In the genomic region with DNA sequence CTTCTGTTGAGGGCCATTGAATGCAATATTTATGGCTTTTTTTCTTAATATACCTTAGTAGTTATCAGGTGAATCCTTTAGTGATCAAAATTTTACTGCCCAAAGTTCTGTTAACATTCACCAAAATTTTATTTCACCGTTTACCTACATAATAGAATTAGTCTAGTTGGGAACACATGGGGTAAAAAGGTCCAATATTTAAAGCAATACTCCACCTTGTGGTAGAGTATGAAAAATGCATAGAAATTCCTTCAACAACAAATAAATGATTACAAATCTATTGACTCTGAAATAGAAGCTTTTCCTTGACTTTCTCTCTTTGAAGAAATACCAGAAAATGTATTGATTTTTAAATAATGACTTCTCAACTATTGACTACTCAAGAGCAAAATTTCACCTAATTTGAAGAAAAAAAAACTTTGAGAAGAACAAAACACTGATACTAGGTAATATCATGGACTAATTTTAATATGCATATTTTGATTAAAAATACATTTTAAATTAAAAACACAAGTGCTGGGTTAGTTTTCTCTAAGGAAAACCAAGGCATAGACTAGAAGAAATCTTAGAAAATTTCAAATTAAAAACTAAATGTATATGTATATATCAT, we compare ENCODE assay signal across 8 cellular contexts. TPM values are rescaled to one million over a fixed set of nuclear protein-coding genes. Genes with fewer than 3 reads are reported as not detected.
A peak's percentile ranks its signal among the peaks of the same experiment; 100 is the strongest.
DNase-seq lines count a peak whose midpoint lies in the region; ATAC-seq and TF ChIP-seq lines count a peak whose summit lies in the region.

No MANE protein-coding gene starts in this region.

- POLR2A ChIA-PET in CD4-positive, alpha-beta memory T cell (lab: Charles Lee; ENCODE audit: partially characterized antibody) = no interaction called here

- peak in 3 of 5 donors; percentile 13 to 17 (median 16) for DNase-seq in CD4-positive, alpha-beta memory T cell
- DNase-seq in HT1080 (ENCODE audit: low read depth) (peak; percentile 28), RPMI7951 (ENCODE audit: low read depth) (peak; percentile 49), esophagus muscularis mucosa (ENCODE audit: extremely low spot score) (no peak), substantia nigra (lab: John Stamatoyannopoulos, UW) (no peak)
- no peak for DNase-seq in activated naive CD4-positive, alpha-beta T cell (lab: John Stamatoyannopoulos, UW)

- H3K4me1 Mint-ChIP-seq in CD4-positive, alpha-beta memory T cell = peaks cover 1 to 11% (median 7%) of the 10 kb centered on the region in 4 donors

- intact Hi-C loops in CD4-positive, alpha-beta memory T cell (cut with micrococcal nuclease) = loop anchor here (1.0 to 5.0 kb wide), 3 partner anchors 1313 to 1958 kb away; no protein-coding TSS in a partner anchor
- intact Hi-C loops in esophagus muscularis mucosa (cut with DNase I) = no loop called here

- no peaks in the 10 kb centered on the region for H3K27me3 ChIP-seq in CD4-positive, alpha-beta memory T cell (ENCODE audit: insufficient read depth, low read length)
- H3K27me3 ChIP-seq in esophagus muscularis mucosa (no peaks in the 10 kb centered on the region), skeletal muscle satellite cell (ENCODE audit: control insufficient read depth, insufficient read depth, low read length) (no peaks in the 10 kb centered on the region)

- H3K4me3 ChIP-seq in CD4-positive, alpha-beta memory T cell (ENCODE audit: low read length in 2 of 2) = no peak overlapping the region
- H3K4me3 ChIP-seq in esophagus muscularis mucosa = no peak overlapping the region
- H3K4me3 ChIP-seq in skeletal muscle satellite cell (ENCODE audit: low read length) = no peak overlapping the region

- TF ChIP-seq POLR2A in esophagus muscularis mucosa (IDR thresholded peaks at IDR 0.05; ENCODE audit: low read depth) = no peak

- no peaks in the 10 kb centered on the region for H3K9me3 Mint-ChIP-seq in CD4-positive, alpha-beta memory T cell

- peaks cover 3% of the 10 kb centered on the region for H3K4me1 ChIP-seq in CD4-positive, alpha-beta memory T cell (ENCODE audit: insufficient read depth, low read length)
- H3K4me1 ChIP-seq in esophagus muscularis mucosa (peaks cover 0 to 3% (median 0%) of the 10 kb centered on the region in 4 donors), skeletal muscle satellite cell (ENCODE audit: control insufficient read depth, insufficient read depth, low read length) (peaks cover 14% of the 10 kb centered on the region)

- H3K9me3 ChIP-seq in CD4-positive, alpha-beta memory T cell (ENCODE audit: control insufficient read depth in 1 of 2, low read length in 2 of 2) = no peaks in the 10 kb centered on the region
- no peaks in the 10 kb centered on the region for H3K9me3 ChIP-seq in esophagus muscularis mucosa
- no peaks in the 10 kb centered on the region for H3K9me3 ChIP-seq in skeletal muscle satellite cell (replicated peaks; ENCODE audit: low read length)

- CTCF ChIA-PET in CD4-positive, alpha-beta memory T cell (lab: Charles Lee; ENCODE audit: partially characterized antibody) = interaction anchor here (1.3 to 2.0 kb wide), 4 partner anchors 8 to 1984 kb away, joined by 3 to 13 read pairs (median 4); no protein-coding TSS in a partner anchor

- TF ChIP-seq EP300 in esophagus muscularis mucosa (IDR thresholded peaks at IDR 0.05) = no peak

- no peak overlapping the region for H3K27ac ChIP-seq in CD4-positive, alpha-beta memory T cell (ENCODE audit: low read depth, low read length)
- H3K27ac ChIP-seq in esophagus muscularis mucosa (replicated peaks in 1 of 4) (no peak overlapping the region), substantia nigra (ENCODE audit: low read depth, low read length, poor library complexity, severe bottlenecking) (no peak overlapping the region)

- peak; percentile 72 for ATAC-seq in GM19395 (IDR thresholded peaks at IDR 0.05; ENCODE audit: unreplicated experiment)

- TF ChIP-seq CTCF in esophagus muscularis mucosa (IDR thresholded peaks at IDR 0.05) = peak; percentile 53 to 66 (median 59)

- H3K4me3 Mint-ChIP-seq in CD4-positive, alpha-beta memory T cell = no peak overlapping the region

- H3K27ac Mint-ChIP-seq in CD4-positive, alpha-beta memory T cell = no peak overlapping the region

- no peaks in the 10 kb centered on the region for H3K36me3 Mint-ChIP-seq in CD4-positive, alpha-beta memory T cell

- WGBS in esophagus muscularis mucosa = 6% methylated on average over 1 of the region's 1 CpG

- no peaks in the 10 kb centered on the region for H3K36me3 ChIP-seq in CD4-positive, alpha-beta memory T cell (ENCODE audit: insufficient read depth, low read length)
- H3K36me3 ChIP-seq in esophagus muscularis mucosa (no peaks in the 10 kb centered on the region), skeletal muscle satellite cell (ENCODE audit: insufficient read depth, low read length) (no peaks in the 10 kb centered on the region)

- H3K9ac ChIP-seq in skeletal muscle satellite cell (ENCODE audit: low read depth, low read length) = no peak overlapping the region

- peak overlapping the region; percentile 3 for H3K4me2 ChIP-seq in skeletal muscle satellite cell (ENCODE audit: low read length)

- no peaks in the 10 kb centered on the region for H3K27me3 Mint-ChIP-seq in CD4-positive, alpha-beta memory T cell

RNA-seq across cellular contexts. Expression of a gene that starts 43.3 kb away (rescaled TPM):
- 10 to 100 TPM; 11.9 to 12.4 TPM for total RNA-seq in CD4-positive, alpha-beta memory T cell
- polyA plus RNA-seq in CD4-positive, alpha-beta memory T cell = 10 to 100 TPM; 35.2 to 36.1 TPM
- total RNA-seq in HT1080 (2014; rRNA removed; shearing (Covaris generic)) = 27.7 and 29.0 TPM in 2 replicates
- polyA plus RNA-seq in HT1080 (2015; cell fraction: cytosol; rRNA removed) = 22.9 and 26.7 TPM in 2 replicates
- 33.1 and 33.7 TPM in 2 replicates for polyA plus RNA-seq in HT1080 (2015; cell fraction: nucleus; rRNA removed)
- 29.5 and 38.8 TPM in 2 replicates for total RNA-seq in RPMI7951 (2014; rRNA removed; shearing (Covaris generic))
- 10 to 100 TPM; 12.5 to 18.7 (median 15.5) TPM for total RNA-seq in esophagus muscularis mucosa
- 18.6 and 22.3 TPM in 2 replicates for total RNA-seq in skeletal muscle satellite cell (2012; rRNA removed)

Comparison
In these comparisons a context has a peak if more than half of its experiments do, and no peak if none do; other contexts are left out.
1. DNase-seq: peak in CD4-positive, alpha-beta memory T cell (3 of 5), HT1080 (single experiment) and RPMI7951 (single experiment); none in esophagus muscularis mucosa (single experiment), substantia nigra (0 of 49) and activated naive CD4-positive, alpha-beta T cell (0 of 4).